ENCODE assay signal across 8 cellular contexts in genomic region chr1:155978325-155978972, GRCh38. TPM values are rescaled to one million over a fixed set of nuclear protein-coding genes. Genes with fewer than 3 reads are reported as not detected.
DNase-seq lines count a peak whose midpoint lies in the region; FAIRE-seq and TF ChIP-seq lines count a peak whose summit lies in the region.

Gene ARHGEF2 (minus strand): TSS chr1:155978547. CDS start chr1:155978427, 120 bp downstream.

- no peaks in the 10 kb centered on the region for H3K27me3 Mint-ChIP-seq in IgD-negative memory B cell

- H3K4me1 ChIP-seq in BE2C: peaks cover 3% of the 10 kb centered on the region
- H3K4me1 ChIP-seq in SJSA1 (replicated peaks): peaks cover 80% of the 10 kb centered on the region

- H3K4me3 ChIP-seq in BE2C (ENCODE audit: low read depth, low read length) (peak within 1 kb of the TSS; percentile 89), SJSA1 (peak within 1 kb of the TSS; percentile 78)

- H3K9me3 Mint-ChIP-seq in IgD-negative memory B cell: no peaks in the 10 kb centered on the region

- H3K27ac Mint-ChIP-seq in IgD-negative memory B cell: peak within 1 kb of the TSS; percentile 87 to 97 (median 95)

- DNase-seq in BE2C (peak; percentile 59), GM19239 (ENCODE audit: insufficient read length, low spot score) (peak; percentile 79), SJSA1 (ENCODE audit: low read depth in 1 of 2, low spot score in 2 of 2) (peak; percentile 65 to 83), globus pallidus (ENCODE audit: low spot score) (peak; percentile 77), occipital lobe (lab: John Stamatoyannopoulos, UW) (peak; percentile 52), superior temporal gyrus (ENCODE audit: extremely low spot score) (peak; percentile 53)
- peak; percentile 70 for DNase-seq in activated gamma-delta T cell treated with anti-CD3 and anti-CD28 coated beads, Interleukin-2, amount 50 U/mL, for 16 hours (ENCODE audit: low read depth)

- H3K27ac ChIP-seq in SJSA1: peak within 1 kb of the TSS; percentile 81

- H3K4me1 Mint-ChIP-seq in IgD-negative memory B cell: peaks cover 32 to 58% (median 55%) of the 10 kb centered on the region in 3 donors

- no peaks in the 10 kb centered on the region for H3K9me3 ChIP-seq in BE2C
- no peaks in the 10 kb centered on the region for H3K9me3 ChIP-seq in SJSA1 (replicated peaks)

- H3K36me3 ChIP-seq in BE2C (no peaks in the 10 kb centered on the region), SJSA1 (peaks cover 22% of the 10 kb centered on the region)

- H3K4me3 Mint-ChIP-seq in IgD-negative memory B cell: peak within 1 kb of the TSS; percentile 84 to 99 (median 96)

- peak; percentile 54 for TF ChIP-seq CTCF in BE2C (IDR thresholded peaks at IDR 0.05; ENCODE audit: low read depth, low read length)

- no peaks in the 10 kb centered on the region for H3K27me3 ChIP-seq in BE2C
- H3K27me3 ChIP-seq in SJSA1 (replicated peaks): no peaks in the 10 kb centered on the region

- FAIRE-seq in GM19239 (lab: Jason Lieb, UNC): peak; percentile 47

- peaks cover 10% of the 10 kb centered on the region for H3K36me3 Mint-ChIP-seq in IgD-negative memory B cell

RNA-seq across cellular contexts. Expression of gene ARHGEF2, which starts in this region (rescaled TPM):
- polyA plus RNA-seq in BE2C (2012; ENCODE audit: insufficient read depth, insufficient read length, low read depth): 293 TPM
- polyA plus RNA-seq in IgD-negative memory B cell: 43.9 TPM
- 49.8 and 81.1 TPM in 2 replicates for total RNA-seq in SJSA1 (2014; rRNA removed; shearing (Covaris generic))
- total RNA-seq in occipital lobe: 129 TPM

Comparison
In these comparisons a context has a peak if more than half of its experiments do, and no peak if none do; other contexts are left out.
1. Peak in every context shown above with its lines: DNase-seq, H3K4me3 ChIP-seq and H3K27ac ChIP-seq.